Comparison of ENCODE assay signal across 7 cellular contexts in the genomic region with DNA sequence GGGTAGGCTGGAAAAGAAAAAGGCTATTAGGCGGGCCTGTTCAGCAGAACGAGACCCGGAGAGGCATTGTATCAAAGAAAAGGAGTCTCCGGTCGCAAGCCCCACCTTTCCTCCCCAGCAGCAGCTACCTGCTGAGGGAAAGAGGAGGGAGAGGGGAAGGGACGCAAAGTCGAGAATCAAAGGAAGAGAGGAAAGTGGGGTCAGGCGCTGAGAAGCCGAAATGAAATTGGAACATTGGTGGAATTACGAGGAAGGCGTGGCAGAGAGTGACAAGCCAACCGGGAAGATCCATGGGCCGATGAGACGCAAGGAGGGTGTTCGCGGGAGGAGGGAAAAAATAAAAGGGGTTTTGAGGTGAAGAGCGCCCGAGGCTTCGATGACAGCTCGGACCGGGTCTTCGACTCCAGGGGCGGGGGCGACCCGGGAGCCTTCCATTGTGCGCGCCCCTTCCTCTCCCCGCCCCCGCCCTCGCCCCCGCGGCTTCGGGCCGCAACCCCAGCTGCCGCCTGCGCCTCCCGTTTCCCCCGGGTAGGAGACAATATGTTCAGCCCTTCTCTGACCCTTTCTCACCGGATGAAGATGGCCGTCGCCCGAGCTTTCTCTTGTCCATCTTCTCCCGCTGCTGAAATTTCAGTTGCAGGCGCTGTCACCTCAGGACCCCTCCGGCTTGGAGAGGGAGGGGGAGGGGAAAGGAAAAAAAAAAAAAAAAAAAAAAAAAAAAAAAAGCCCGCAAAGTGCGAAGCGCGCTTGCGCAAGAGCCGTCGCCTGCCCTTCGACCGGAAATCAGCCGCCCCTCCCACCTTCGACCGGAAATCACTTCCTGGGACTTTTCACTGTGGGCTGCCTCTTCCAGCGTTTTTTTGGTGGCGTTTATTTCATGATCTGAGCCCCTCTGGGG. TPM values are rescaled to one million over a fixed set of nuclear protein-coding genes. Genes with fewer than 3 reads are reported as not detected.
A peak's percentile ranks its signal among the peaks of the same experiment; 100 is the strongest.
DNase-seq lines count a peak whose midpoint lies in the region; ATAC-seq and TF ChIP-seq lines count a peak whose summit lies in the region.

A gene with protein sequence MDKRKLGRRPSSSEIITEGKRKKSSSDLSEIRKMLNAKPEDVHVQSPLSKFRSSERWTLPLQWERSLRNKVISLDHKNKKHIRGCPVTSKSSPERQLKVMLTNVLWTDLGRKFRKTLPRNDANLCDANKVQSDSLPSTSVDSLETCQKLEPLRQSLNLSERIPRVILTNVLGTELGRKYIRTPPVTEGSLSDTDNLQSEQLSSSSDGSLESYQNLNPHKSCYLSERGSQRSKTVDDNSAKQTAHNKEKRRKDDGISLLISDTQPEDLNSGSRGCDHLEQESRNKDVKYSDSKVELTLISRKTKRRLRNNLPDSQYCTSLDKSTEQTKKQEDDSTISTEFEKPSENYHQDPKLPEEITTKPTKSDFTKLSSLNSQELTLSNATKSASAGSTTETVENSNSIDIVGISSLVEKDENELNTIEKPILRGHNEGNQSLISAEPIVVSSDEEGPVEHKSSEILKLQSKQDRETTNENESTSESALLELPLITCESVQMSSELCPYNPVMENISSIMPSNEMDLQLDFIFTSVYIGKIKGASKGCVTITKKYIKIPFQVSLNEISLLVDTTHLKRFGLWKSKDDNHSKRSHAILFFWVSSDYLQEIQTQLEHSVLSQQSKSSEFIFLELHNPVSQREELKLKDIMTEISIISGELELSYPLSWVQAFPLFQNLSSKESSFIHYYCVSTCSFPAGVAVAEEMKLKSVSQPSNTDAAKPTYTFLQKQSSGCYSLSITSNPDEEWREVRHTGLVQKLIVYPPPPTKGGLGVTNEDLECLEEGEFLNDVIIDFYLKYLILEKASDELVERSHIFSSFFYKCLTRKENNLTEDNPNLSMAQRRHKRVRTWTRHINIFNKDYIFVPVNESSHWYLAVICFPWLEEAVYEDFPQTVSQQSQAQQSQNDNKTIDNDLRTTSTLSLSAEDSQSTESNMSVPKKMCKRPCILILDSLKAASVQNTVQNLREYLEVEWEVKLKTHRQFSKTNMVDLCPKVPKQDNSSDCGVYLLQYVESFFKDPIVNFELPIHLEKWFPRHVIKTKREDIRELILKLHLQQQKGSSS (minus strand): TSS at position 692 of the 898 bp plus-strand sequence. CDS start 82 bp downstream, at position 610.

- WGBS in spleen, 5 donors, result 0 to 1% (median 0%) methylated on average over 44 to 59 of the region's 59 CpGs

- no peak for TF ChIP-seq CTCF in WI38 (IDR thresholded peaks at IDR 0.05; ENCODE audit: low read depth, low read length)
- no peak for TF ChIP-seq CTCF in cardiac fibroblast (IDR thresholded peaks at IDR 0.05; ENCODE audit: low read depth, low read length)
- TF ChIP-seq CTCF in spleen (IDR thresholded peaks at IDR 0.05 in 8 of 11, conservative IDR thresholded peaks at IDR 0.05 in 3 of 11), result no peak

- TF ChIP-seq POLR2A in spleen (IDR thresholded peaks at IDR 0.05), result no peak

- peak; percentile 96 for DNase-seq in NCI-H2171 treated with DMSO at 0.1 percent for 48 hours (lab: John Stamatoyannopoulos, UW)
- peak; percentile 86 to 88 for DNase-seq in cardiac fibroblast (ENCODE audit: low read depth in 2 of 2)
- DNase-seq in inferior parietal cortex (ENCODE audit: extremely low spot score), result peak; percentile 86
- peak; percentile 91 for DNase-seq in spleen

- H3K4me1 ChIP-seq in spleen, result peaks cover 14 to 52% (median 29%) of the 10 kb centered on the region in 6 donors

- intact Hi-C loops in spleen (cut with DNase I; ENCODE audit: low total_unique reads), result no loop called here

- peaks cover 0 to 7% (median 0%) of the 10 kb centered on the region in 7 donors for H3K27me3 ChIP-seq in spleen (replicated peaks in 1 of 7)

- H3K9me3 ChIP-seq in spleen, result no peaks in the 10 kb centered on the region

- H3K27ac ChIP-seq in spleen, result peak within 1 kb of the TSS; percentile 89 to 97 (median 94)

- H3K4me3 ChIP-seq in WI38 (ENCODE audit: low read depth, low read length) (peak within 1 kb of the TSS; percentile 83), cardiac fibroblast (replicated peaks in 1 of 2; ENCODE audit: low read depth in 2 of 2, low read length in 2 of 2) (peak within 1 kb of the TSS; percentile 57 to 75), spleen (peak within 1 kb of the TSS; percentile 67 to 88 (median 82))

- ATAC-seq in GM18508 (IDR thresholded peaks at IDR 0.05; ENCODE audit: insufficient read depth, unreplicated experiment) (peak; percentile 38), HG03039 (IDR thresholded peaks at IDR 0.05; ENCODE audit: unreplicated experiment) (peak; percentile 38)

- H3K36me3 ChIP-seq in spleen, result peaks cover 0 to under 1% (median 0%) of the 10 kb centered on the region in 6 donors

RNA-seq across cellular contexts. Expression of the gene that starts here (rescaled TPM):
- 10 to 100 TPM; 23.4 to 46.9 (median 36.7) TPM for total RNA-seq in spleen
- 10 to 100 TPM; 11.2 to 13.6 (median 11.3) TPM for polyA plus RNA-seq in spleen

Comparison
In these comparisons a context has a peak if more than half of its experiments do, and no peak if none do; other contexts are left out.
1. Peak in every context shown above with its lines: DNase-seq, ATAC-seq, H3K4me3 ChIP-seq and H3K27ac ChIP-seq.